Comparison of ENCODE assay signal across 9 cellular contexts in the genomic region with DNA sequence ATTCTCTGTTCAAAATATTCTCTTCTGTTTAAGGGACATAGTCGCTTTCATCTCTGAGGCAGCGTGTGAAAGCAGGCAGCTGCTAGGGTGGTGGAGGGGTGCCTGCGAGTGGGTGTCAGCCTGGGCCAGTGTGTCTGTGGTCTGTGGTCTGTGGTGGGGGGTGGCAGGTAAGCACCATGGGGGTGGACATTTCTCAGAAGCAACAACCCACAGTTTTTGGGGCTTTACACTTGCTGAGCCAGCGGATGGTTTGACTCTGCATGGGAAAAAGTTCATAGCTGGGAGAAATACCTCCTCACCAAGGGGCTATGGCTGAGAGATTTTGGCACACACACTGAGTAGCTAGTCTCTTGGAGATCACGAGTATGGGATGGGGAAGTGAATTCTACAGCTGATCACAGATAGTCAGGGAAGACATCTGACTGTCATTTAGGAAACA.
DNase-seq lines count a peak whose midpoint lies in the region; ATAC-seq and TF ChIP-seq lines count a peak whose summit lies in the region.
"Had no signal": no experiment of that assay in that cellular context is flagged by ENCODE, and none has a peak within 500 bp of the region (broad histone marks: within the 10 kb centered on the region; RNA-seq: fewer than 3 reads in every experiment).

No MANE protein-coding gene starts in this region.

- H3F3A ChIP-seq in neural progenitor cell (ENCODE audit: low read depth), result no peaks in the 10 kb centered on the region

- no peaks in the 10 kb centered on the region for H3K36me3 Mint-ChIP-seq in neural progenitor cell

- no peaks in the 10 kb centered on the region for H3K27me3 ChIP-seq in neural progenitor cell

- no peak overlapping the region for H3K9ac ChIP-seq in neural progenitor cell

- H3K27ac ChIP-seq in neural progenitor cell, result no peak overlapping the region
- H3K27ac ChIP-seq: SK-N-MC had no signal

- ATAC-seq in GM18870 (IDR thresholded peaks at IDR 0.05; ENCODE audit: unreplicated experiment), result peak; percentile 84
- ATAC-seq in GM21619 (IDR thresholded peaks at IDR 0.05; ENCODE audit: unreplicated experiment), result peak; percentile 91
- peak; percentile 74 for ATAC-seq in HG03558 (IDR thresholded peaks at IDR 0.05; ENCODE audit: extremely low read depth, unreplicated experiment)

- no peaks in the 10 kb centered on the region for H3K36me3 ChIP-seq in neural progenitor cell

- no peak overlapping the region for H3K4me3 ChIP-seq in neural progenitor cell
- H3K4me3 ChIP-seq: SK-N-MC had no signal

- no peaks in the 10 kb centered on the region for H3K9me3 Mint-ChIP-seq in neural progenitor cell

- TF ChIP-seq CTCF in neural progenitor cell (IDR thresholded peaks at IDR 0.05), result no peak

- peaks cover 32% of the 10 kb centered on the region for H4K20me1 ChIP-seq in neural progenitor cell (ENCODE audit: low read depth)

- no peaks in the 10 kb centered on the region for H3K79me2 ChIP-seq in neural progenitor cell (ENCODE audit: low read depth)

- H3K27ac Mint-ChIP-seq in neural progenitor cell, result peak overlapping the region; percentile 34

- peaks cover 29% of the 10 kb centered on the region for H3K4me1 Mint-ChIP-seq in neural progenitor cell

- H3K9me3 ChIP-seq in neural progenitor cell (ENCODE audit: low read depth), result no peaks in the 10 kb centered on the region

- H3K27me3 Mint-ChIP-seq in neural progenitor cell (ENCODE audit: insufficient read depth, low read depth), result no peaks in the 10 kb centered on the region

- H3K4me3 Mint-ChIP-seq in neural progenitor cell, result no peak overlapping the region

- DNase-seq in neural progenitor cell (ENCODE audit: low spot score) (no peak), mucosa of gallbladder (ENCODE audit: low spot score) (no peak), AG20443 (ENCODE audit: low spot score) (no peak), SHP77 treated with DMSO at 0.1 percent for 48 hours (lab: John Stamatoyannopoulos, UW) (no peak)
- DNase-seq: HCEC 1CT had no signal

- H3K4me1 ChIP-seq in neural progenitor cell, result peaks cover 21% of the 10 kb centered on the region

- H2AFZ ChIP-seq in neural progenitor cell (replicated peaks), result no peak overlapping the region

- H3K4me2 ChIP-seq in neural progenitor cell, result peak overlapping the region; percentile 18
